Comparison of ENCODE assay signal across 28 cellular contexts in genomic region chr11:47487421-47487820, GRCh38. TPM values are rescaled to one million over a fixed set of nuclear protein-coding genes. Genes with fewer than 3 reads are reported as not detected.
DNase-seq lines count a peak whose midpoint lies in the region; ATAC-seq and TF ChIP-seq lines count a peak whose summit lies in the region.
"Had no signal": no experiment of that assay in that cellular context is flagged by ENCODE, and none has a peak within 500 bp of the region (broad histone marks: within the 10 kb centered on the region; RNA-seq: fewer than 3 reads in every experiment).

No MANE protein-coding gene starts in this region.

- no peak overlapping the region for H3K4me3 Mint-ChIP-seq in activated CD8-positive, alpha-beta memory T cell treated with anti-CD3 and anti-CD28 coated beads, Interleukin-2, amount 10 ng/mL, durations not matched to agents 7 days and 5 days
- no peak overlapping the region for H3K4me3 Mint-ChIP-seq in CD8-positive, alpha-beta memory T cell
- no peak overlapping the region for H3K4me3 Mint-ChIP-seq in activated naive CD8-positive, alpha-beta T cell treated with anti-CD3 and anti-CD28 coated beads for 36 hours
- H3K4me3 Mint-ChIP-seq: brain; naive thymus-derived CD8-positive, alpha-beta T cell had no signal

- intact Hi-C loops in heart left ventricle (cut with DNase I), result loop anchor here in 3 of 10 donors (5.0 to 10.0 kb wide), 3 partner anchors 47 to 65 kb away; partner anchors contain the start of gene CELF1 (in 1 of the 3)

- H3K9me3 Mint-ChIP-seq in activated CD8-positive, alpha-beta memory T cell treated with anti-CD3 and anti-CD28 coated beads, Interleukin-2, amount 10 ng/mL, durations not matched to agents 7 days and 5 days (ENCODE audit: low read depth), result no peaks in the 10 kb centered on the region
- no peaks in the 10 kb centered on the region for H3K9me3 Mint-ChIP-seq in CD8-positive, alpha-beta memory T cell
- no peaks in the 10 kb centered on the region for H3K9me3 Mint-ChIP-seq in activated naive CD8-positive, alpha-beta T cell treated with anti-CD3 and anti-CD28 coated beads for 36 hours
- H3K9me3 Mint-ChIP-seq: brain; naive thymus-derived CD8-positive, alpha-beta T cell had no signal

- CTCF ChIA-PET in activated CD8-positive, alpha-beta memory T cell treated with anti-CD3 and anti-CD28 coated beads, Interleukin-2, amount 10 ng/mL, durations not matched to agents 7 days and 5 days (lab: Charles Lee), result interaction anchor here (0.6 to 1.3 kb wide), 2 partner anchors 11 to 120 kb away, joined by 3 to 4 read pairs; no protein-coding TSS in a partner anchor
- CTCF ChIA-PET in CD8-positive, alpha-beta memory T cell (lab: Charles Lee), result no interaction called here

- H3K27me3 Mint-ChIP-seq in activated CD8-positive, alpha-beta memory T cell treated with anti-CD3 and anti-CD28 coated beads, Interleukin-2, amount 10 ng/mL, durations not matched to agents 7 days and 5 days, result no peaks in the 10 kb centered on the region
- H3K27me3 Mint-ChIP-seq in CD8-positive, alpha-beta memory T cell, result no peaks in the 10 kb centered on the region
- H3K27me3 Mint-ChIP-seq in activated naive CD8-positive, alpha-beta T cell treated with anti-CD3 and anti-CD28 coated beads for 36 hours, result no peaks in the 10 kb centered on the region
- H3K27me3 Mint-ChIP-seq: brain; naive thymus-derived CD8-positive, alpha-beta T cell had no signal

- no peak for TF ChIP-seq CTCF in smooth muscle cell (IDR thresholded peaks at IDR 0.05; ENCODE audit: borderline replicate concordance, insufficient read depth, poor library complexity, severe bottlenecking)
- TF ChIP-seq CTCF in heart left ventricle (IDR thresholded peaks at IDR 0.05), result no peak

- H3K27ac ChIP-seq in CD8-positive, alpha-beta memory T cell (ENCODE audit: low read depth, low read length), result no peak overlapping the region
- H3K27ac ChIP-seq in smooth muscle cell (ENCODE audit: low read depth) (peak overlapping the region; percentile 15), heart left ventricle (no peak overlapping the region)
- H3K27ac ChIP-seq: SJCRH30 had no signal

- peaks cover 53% of the 10 kb centered on the region for H3K79me2 ChIP-seq in smooth muscle cell (ENCODE audit: low read depth)

- 92% methylated on average over 2 of the region's 2 CpGs for WGBS in smooth muscle cell (ENCODE audit: low lambda C conversion rate)
- 93 to 96% (median 95%) methylated on average over 2 of the region's 2 CpGs for WGBS in heart left ventricle, 4 donors

- H3K4me2 ChIP-seq in smooth muscle cell, result no peak overlapping the region

- H3K27ac Mint-ChIP-seq in activated CD8-positive, alpha-beta memory T cell treated with anti-CD3 and anti-CD28 coated beads, Interleukin-2, amount 10 ng/mL, durations not matched to agents 7 days and 5 days, result peak overlapping the region; percentile 17
- peak overlapping the region in 5 of 8 donors; percentile 5 to 50 (median 23) for H3K27ac Mint-ChIP-seq in CD8-positive, alpha-beta memory T cell
- peak overlapping the region; percentile 63 for H3K27ac Mint-ChIP-seq in activated naive CD8-positive, alpha-beta T cell treated with anti-CD3 and anti-CD28 coated beads for 36 hours

- no peaks in the 10 kb centered on the region for H3K27me3 ChIP-seq in CD8-positive, alpha-beta memory T cell (ENCODE audit: insufficient read depth, low read length, poor library complexity, severe bottlenecking)
- no peaks in the 10 kb centered on the region for H3K27me3 ChIP-seq in smooth muscle cell (ENCODE audit: low read depth)
- H3K27me3 ChIP-seq in heart left ventricle, result no peaks in the 10 kb centered on the region
- H3K27me3 ChIP-seq: BE2C, gastroesophageal sphincter, MG63, SJCRH30 had no signal

- no peaks in the 10 kb centered on the region for H3K9me3 ChIP-seq in CD8-positive, alpha-beta memory T cell (ENCODE audit: low read length)
- H3K9me3 ChIP-seq in smooth muscle cell (replicated peaks; ENCODE audit: low read depth) (no peaks in the 10 kb centered on the region), heart left ventricle (no peaks in the 10 kb centered on the region)
- H3K9me3 ChIP-seq: BE2C, Caco-2, gastroesophageal sphincter, left ventricle myocardium inferior, MG63, SJCRH30 had no signal

- no peak for ATAC-seq in activated CD8-positive, alpha-beta memory T cell treated with anti-CD3 and anti-CD28 coated beads, Interleukin-2, amount 10 ng/mL, durations not matched to agents 7 days and 5 days
- ATAC-seq in heart left ventricle (no peak), GM21447 (IDR thresholded peaks at IDR 0.05; ENCODE audit: unreplicated experiment) (no peak)
- ATAC-seq: gastroesophageal sphincter; naive thymus-derived CD8-positive, alpha-beta T cell had no signal

- peaks cover 52% of the 10 kb centered on the region for H3K36me3 ChIP-seq in CD8-positive, alpha-beta memory T cell (ENCODE audit: insufficient read depth, low read length)
- H3K36me3 ChIP-seq in smooth muscle cell (ENCODE audit: low read depth) (peaks cover 38% of the 10 kb centered on the region), heart left ventricle (peaks cover 0 to 70% (median 61%) of the 10 kb centered on the region in 9 donors)

- no peak for TF ChIP-seq POLR2A in heart left ventricle (IDR thresholded peaks at IDR 0.05)

- H3K4me1 Mint-ChIP-seq in activated CD8-positive, alpha-beta memory T cell treated with anti-CD3 and anti-CD28 coated beads, Interleukin-2, amount 10 ng/mL, durations not matched to agents 7 days and 5 days, result peaks cover 16% of the 10 kb centered on the region
- peaks cover 8 to 13% (median 12%) of the 10 kb centered on the region in 3 donors for H3K4me1 Mint-ChIP-seq in CD8-positive, alpha-beta memory T cell
- H3K4me1 Mint-ChIP-seq in activated naive CD8-positive, alpha-beta T cell treated with anti-CD3 and anti-CD28 coated beads for 36 hours, result peaks cover 24% of the 10 kb centered on the region
- H3K4me1 Mint-ChIP-seq: brain had no signal

- no peak overlapping the region for H3K9ac ChIP-seq in smooth muscle cell (ENCODE audit: low read depth)

- peaks cover 45% of the 10 kb centered on the region for H3K36me3 Mint-ChIP-seq in activated CD8-positive, alpha-beta memory T cell treated with anti-CD3 and anti-CD28 coated beads, Interleukin-2, amount 10 ng/mL, durations not matched to agents 7 days and 5 days
- H3K36me3 Mint-ChIP-seq in CD8-positive, alpha-beta memory T cell, result peaks cover 0 to 68% (median 16%) of the 10 kb centered on the region in 3 donors
- peaks cover 19% of the 10 kb centered on the region for H3K36me3 Mint-ChIP-seq in activated naive CD8-positive, alpha-beta T cell treated with anti-CD3 and anti-CD28 coated beads for 36 hours

- no peak for DNase-seq in activated CD8-positive, alpha-beta memory T cell treated with anti-CD3 and anti-CD28 coated beads, Interleukin-2, amount 10 ng/mL, durations not matched to agents 7 days and 5 days
- DNase-seq in activated CD8-positive, alpha-beta memory T cell treated with anti-CD3 and anti-CD28 coated beads, Interleukin-2, amount 50 U/mL, for 4 hours, result no peak
- DNase-seq in CD8-positive, alpha-beta memory T cell, result no peak
- DNase-seq in activated naive CD8-positive, alpha-beta T cell treated with anti-CD3 and anti-CD28 coated beads for 36 hours, result no peak
- DNase-seq in smooth muscle cell (lab: John Stamatoyannopoulos, UW; ENCODE audit: unreplicated experiment), result no peak
- DNase-seq in heart left ventricle, result no peak
- DNase-seq in NCI-H226, result no peak
- DNase-seq: BE2C; Caco-2; HCEC 1CT; hypothalamus; left ventricle myocardium inferior; MG63; midbrain; naive thymus-derived CD8-positive, alpha-beta T cell; NCI-H1105 treated with DMSO at 0.1 percent for 48 hours; NCI-H2029 treated with DMSO at 0.1 percent for 48 hours; NCI-H345; NCI-H774; SJCRH30; trophoblast cell had no signal

- no peak overlapping the region for H3K4me3 ChIP-seq in CD8-positive, alpha-beta memory T cell (ENCODE audit: low read length)
- no peak overlapping the region for H3K4me3 ChIP-seq in smooth muscle cell
- H3K4me3 ChIP-seq in heart left ventricle, result no peak overlapping the region
- H3K4me3 ChIP-seq: gastroesophageal sphincter, left ventricle myocardium inferior, MG63, SJCRH30, skin epidermis had no signal

- no peaks in the 10 kb centered on the region for H3K4me1 ChIP-seq in CD8-positive, alpha-beta memory T cell (ENCODE audit: insufficient read depth, low read length)
- H3K4me1 ChIP-seq in smooth muscle cell (ENCODE audit: low read depth), result no peaks in the 10 kb centered on the region
- peaks cover 0 to 32% (median 11%) of the 10 kb centered on the region in 12 donors for H3K4me1 ChIP-seq in heart left ventricle
- H3K4me1 ChIP-seq: Caco-2, SJCRH30 had no signal

- H3F3A ChIP-seq in smooth muscle cell (ENCODE audit: low read depth), result peaks cover 4% of the 10 kb centered on the region

- H4K20me1 ChIP-seq in smooth muscle cell (ENCODE audit: low read depth), result peaks cover 55% of the 10 kb centered on the region

- POLR2A ChIA-PET in CD8-positive, alpha-beta memory T cell (lab: Charles Lee), result no interaction called here

- no peak overlapping the region for H2AFZ ChIP-seq in smooth muscle cell (ENCODE audit: low read depth)

RNA-seq across cellular contexts. Expression of gene RAPSN, which starts 38.5 kb away (rescaled TPM):
- under 1 TPM; 0.16 to 0.79 TPM for total RNA-seq in activated CD8-positive, alpha-beta memory T cell treated with anti-CD3 and anti-CD28 coated beads, Interleukin-2, amount 10 ng/mL, durations not matched to agents 7 days and 5 days
- total RNA-seq in CD8-positive, alpha-beta memory T cell, result under 1 TPM; 0.29 to 0.79 TPM
- not detected for polyA plus RNA-seq in CD8-positive, alpha-beta memory T cell
- total RNA-seq in activated naive CD8-positive, alpha-beta T cell treated with anti-CD3 and anti-CD28 coated beads for 36 hours, result under 1 TPM in 1 of 2 experiments, not detected in 1; 0.19 TPM
- total RNA-seq in smooth muscle cell, result not detected in 2 replicates
- polyA plus RNA-seq in smooth muscle cell, result 0.41 and 0.96 TPM in 2 replicates
- total RNA-seq in heart left ventricle, result 1 to 10 TPM; 1.4 to 6.5 (median 3.6) TPM
- polyA plus RNA-seq in heart left ventricle, result 1 to 10 TPM in 1 of 2 donors, under 1 TPM in 1; 0.43 to 2.2 TPM
- total RNA-seq: cerebellum, Daoy, RPMI7951 had no signal
- polyA plus RNA-seq: naive thymus-derived CD8-positive, alpha-beta T cell had no signal
